In genomic region chr1:149885364-149886111, GRCh38 we compare ENCODE assay signal across 8 cellular contexts. TPM values are rescaled to one million over a fixed set of nuclear protein-coding genes. Genes with fewer than 3 reads are reported as not detected.
A peak's percentile ranks its signal among the peaks of the same experiment; 100 is the strongest.
DNase-seq lines count a peak whose midpoint lies in the region; ATAC-seq and TF ChIP-seq lines count a peak whose summit lies in the region.

No MANE protein-coding gene starts in this region.

- CTCF ChIA-PET in activated CD8-positive, alpha-beta T cell treated with anti-CD3 and anti-CD28 coated beads, Interleukin-2, amount 10 ng/mL, durations not matched to agents 7 days and 5 days (lab: Charles Lee): interaction anchor here (1.1 to 1.8 kb wide), 4 partner anchors 42 to 348 kb away, joined by 4 to 5 read pairs (median 5); no protein-coding TSS in a partner anchor

- peaks cover 22% of the 10 kb centered on the region for H3K4me1 Mint-ChIP-seq in activated CD8-positive, alpha-beta T cell treated with anti-CD3 and anti-CD28 coated beads, Interleukin-2, amount 10 ng/mL, durations not matched to agents 7 days and 5 days (ENCODE audit: low read depth)

- no peaks in the 10 kb centered on the region for H3K27me3 Mint-ChIP-seq in activated CD8-positive, alpha-beta T cell treated with anti-CD3 and anti-CD28 coated beads, Interleukin-2, amount 10 ng/mL, durations not matched to agents 7 days and 5 days (ENCODE audit: low read depth)

- ATAC-seq in activated CD8-positive, alpha-beta T cell treated with anti-CD3 and anti-CD28 coated beads, Interleukin-2, amount 10 ng/mL, durations not matched to agents 7 days and 5 days: peak; percentile 12

- peak overlapping the region; percentile 89 for H3K4me3 ChIP-seq in BE2C (ENCODE audit: low read depth, low read length)
- H3K4me3 ChIP-seq in effector memory CD4-positive, alpha-beta T cell (ENCODE audit: insufficient read depth, low read depth, low read length, poor library complexity, severe bottlenecking): peak overlapping the region; percentile 66

- H3K27ac Mint-ChIP-seq in activated CD8-positive, alpha-beta T cell treated with anti-CD3 and anti-CD28 coated beads, Interleukin-2, amount 10 ng/mL, durations not matched to agents 7 days and 5 days: no peak overlapping the region

- DNase-seq in BE2C (peak; percentile 83), HK-2 (ENCODE audit: unreplicated experiment) (peak; percentile 77), NCI-H82 (lab: John Stamatoyannopoulos, UW) (peak; percentile 98), lung microvascular endothelial cell (ENCODE audit: low read depth in 2 of 2) (peak; percentile 84 to 98), OCI-M2 (lab: John Stamatoyannopoulos, UW; ENCODE audit: unreplicated experiment) (no peak)
- peak; percentile 88 for DNase-seq in activated CD8-positive, alpha-beta T cell treated with anti-CD3 and anti-CD28 coated beads, Interleukin-2, amount 10 ng/mL, durations not matched to agents 7 days and 5 days
- DNase-seq in effector memory CD4-positive, alpha-beta T cell: peak; percentile 30 to 51 (median 51)
- peak in 2 of 3 experiments; percentile 23 to 77 for DNase-seq in stimulated activated CD4-positive, alpha-beta T cell treated with anti-CD3 and anti-CD28 coated beads, TNF-alpha, amount 100 ng/mL, for 24 hours (ENCODE audit: low read depth in 3 of 3)

- no peaks in the 10 kb centered on the region for H3K36me3 Mint-ChIP-seq in activated CD8-positive, alpha-beta T cell treated with anti-CD3 and anti-CD28 coated beads, Interleukin-2, amount 10 ng/mL, durations not matched to agents 7 days and 5 days (ENCODE audit: low read depth)

- H3K27me3 ChIP-seq in BE2C: no peaks in the 10 kb centered on the region
- H3K27me3 ChIP-seq in effector memory CD4-positive, alpha-beta T cell (replicated peaks; ENCODE audit: control insufficient read depth, insufficient read depth, low read length, poor library complexity, severe bottlenecking): no peaks in the 10 kb centered on the region

- H3K27ac ChIP-seq in effector memory CD4-positive, alpha-beta T cell (ENCODE audit: insufficient read depth, low read length, poor library complexity, severe bottlenecking): peak overlapping the region; percentile 81

- no peaks in the 10 kb centered on the region for H3K4me1 ChIP-seq in BE2C
- H3K4me1 ChIP-seq in effector memory CD4-positive, alpha-beta T cell (ENCODE audit: control insufficient read depth, insufficient read depth, low read length, poor library complexity, severe bottlenecking): peaks cover 5% of the 10 kb centered on the region

- POLR2A ChIA-PET in activated CD8-positive, alpha-beta T cell treated with anti-CD3 and anti-CD28 coated beads, Interleukin-2, amount 10 ng/mL, durations not matched to agents 7 days and 5 days (lab: Charles Lee): interaction anchor here (0.7 to 7.3 kb wide), 38 partner anchors 8 to 692 kb away, joined by 3 to 310 read pairs (median 15); partner anchors contain the start of genes ANP32E, APH1A, BOLA1 and MCL1

- H3K36me3 ChIP-seq in BE2C: no peaks in the 10 kb centered on the region
- H3K36me3 ChIP-seq in effector memory CD4-positive, alpha-beta T cell (ENCODE audit: control insufficient read depth, insufficient read depth, low read length): no peaks in the 10 kb centered on the region

- no peak; the same call in 1 of the 2 replicates for TF ChIP-seq CTCF in BE2C (IDR thresholded peaks at IDR 0.05; ENCODE audit: low read depth, low read length)

- no peaks in the 10 kb centered on the region for H3K9me3 ChIP-seq in BE2C
- no peaks in the 10 kb centered on the region for H3K9me3 ChIP-seq in effector memory CD4-positive, alpha-beta T cell (ENCODE audit: control insufficient read depth, low read length)

- no peaks in the 10 kb centered on the region for H3K9me3 Mint-ChIP-seq in activated CD8-positive, alpha-beta T cell treated with anti-CD3 and anti-CD28 coated beads, Interleukin-2, amount 10 ng/mL, durations not matched to agents 7 days and 5 days (ENCODE audit: insufficient read depth)

- H3K4me3 Mint-ChIP-seq in activated CD8-positive, alpha-beta T cell treated with anti-CD3 and anti-CD28 coated beads, Interleukin-2, amount 10 ng/mL, durations not matched to agents 7 days and 5 days: no peak overlapping the region

RNA-seq across cellular contexts. Expression of gene BOLA1, which starts 13.8 kb away (rescaled TPM):
- 38.1 TPM for polyA plus RNA-seq in BE2C (2012; ENCODE audit: insufficient read depth, insufficient read length, low read depth)
- total RNA-seq in activated CD8-positive, alpha-beta T cell treated with anti-CD3 and anti-CD28 coated beads, Interleukin-2, amount 10 ng/mL, durations not matched to agents 7 days and 5 days: 10 to 100 TPM; 20.8 to 24.5 TPM
- total RNA-seq in lung microvascular endothelial cell: 5.4 and 7.5 TPM in 2 replicates

RNA-seq across cellular contexts. Expression of gene SV2A, which starts 32.1 kb away (rescaled TPM):
- polyA plus RNA-seq in BE2C (2012; ENCODE audit: insufficient read depth, insufficient read length, low read depth): 100 TPM
- 10 to 100 TPM; 25.4 TPM for total RNA-seq in activated CD8-positive, alpha-beta T cell treated with anti-CD3 and anti-CD28 coated beads, Interleukin-2, amount 10 ng/mL, durations not matched to agents 7 days and 5 days
- 1.5 and 2.8 TPM in 2 replicates for total RNA-seq in lung microvascular endothelial cell

RNA-seq across cellular contexts. Expression of gene SF3B4, which starts 42.1 kb away (rescaled TPM):
- polyA plus RNA-seq in BE2C (2012; ENCODE audit: insufficient read depth, insufficient read length, low read depth): 197 TPM
- total RNA-seq in activated CD8-positive, alpha-beta T cell treated with anti-CD3 and anti-CD28 coated beads, Interleukin-2, amount 10 ng/mL, durations not matched to agents 7 days and 5 days: 100 to 1,000 TPM; 102 to 106 TPM
- 7.5 and 8.3 TPM in 2 replicates for total RNA-seq in lung microvascular endothelial cell

RNA-seq across cellular contexts. Expression of gene MTMR11, which starts 51.1 kb away (rescaled TPM):
- polyA plus RNA-seq in BE2C (2012; ENCODE audit: insufficient read depth, insufficient read length, low read depth): 4.4 TPM
- total RNA-seq in activated CD8-positive, alpha-beta T cell treated with anti-CD3 and anti-CD28 coated beads, Interleukin-2, amount 10 ng/mL, durations not matched to agents 7 days and 5 days: 1 to 10 TPM; 1.0 to 1.2 TPM
- 0.40 and 0.87 TPM in 2 replicates for total RNA-seq in lung microvascular endothelial cell

Comparison
In these comparisons a context has a peak if more than half of its experiments do, and no peak if none do; other contexts are left out.
1. RNA of gene SF3B4, which starts 42.1 kb away (total RNA-seq): 102 to 106 TPM in activated CD8-positive, alpha-beta T cell treated with anti-CD3 and anti-CD28 coated beads, Interleukin-2, amount 10 ng/mL, durations not matched to agents 7 days and 5 days; 7.5 to 8.3 TPM in lung microvascular endothelial cell; every median in the first group is over 10 times any median in the second.